Comparison of ENCODE assay signal across 16 cellular contexts in the genomic region with DNA sequence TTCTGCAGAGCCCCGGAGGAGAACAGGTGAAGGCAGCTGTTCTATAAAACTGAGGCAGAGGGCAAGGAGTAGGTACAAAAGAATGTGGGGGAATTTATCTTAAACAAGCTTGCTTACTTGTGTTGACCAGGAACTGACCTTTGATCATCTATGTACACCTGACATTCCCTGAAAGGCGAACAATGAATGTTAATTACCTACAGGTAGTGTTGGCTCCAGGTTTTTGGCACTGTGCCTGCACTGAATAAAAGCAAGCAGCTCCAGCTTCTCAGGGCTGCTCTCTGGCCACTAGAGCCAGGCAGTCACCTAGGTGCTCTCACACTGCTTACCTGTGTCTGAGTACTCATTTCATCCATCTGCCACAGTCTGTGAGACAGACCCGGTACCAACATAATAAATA.
DNase-seq lines count a peak whose midpoint lies in the region; ATAC-seq and TF ChIP-seq lines count a peak whose summit lies in the region.
"Had no signal": no experiment of that assay in that cellular context is flagged by ENCODE, and none has a peak within 500 bp of the region (broad histone marks: within the 10 kb centered on the region; RNA-seq: fewer than 3 reads in every experiment).

No MANE protein-coding gene starts in this region.

- peak overlapping the region; percentile 38 for H3K4me3 Mint-ChIP-seq in Calu3 (ENCODE audit: low read depth, unreplicated experiment)
- H3K4me3 Mint-ChIP-seq: naive B cell had no signal

- no peak overlapping the region for H3K4me3 ChIP-seq in HUES48 (ENCODE audit: low read depth, low read length)
- H3K4me3 ChIP-seq: right lobe of liver, tibial nerve had no signal

- H3K36me3 ChIP-seq in HUES48 (ENCODE audit: control insufficient read depth, insufficient read depth, low read length), result no peaks in the 10 kb centered on the region
- H3K36me3 ChIP-seq: right lobe of liver, tibial nerve had no signal

- H3K4me1 ChIP-seq in HUES48 (ENCODE audit: control insufficient read depth, insufficient read depth, low read length), result peaks cover 11% of the 10 kb centered on the region; the same call in 1 of the 2 replicates

- peak; percentile 81 for DNase-seq in Calu3
- peak; percentile 52 for DNase-seq in NCI-H748 treated with DMSO at 0.1 percent for 48 hours (lab: John Stamatoyannopoulos, UW)
- peak; percentile 85 to 89 for DNase-seq in left colon
- no peak for DNase-seq in stimulated activated naive CD8-positive, alpha-beta T cell treated with anti-CD3 and anti-CD28 coated beads, Interleukin-15, Interleukin-2, amounts not matched to agents 100 U/mL and 50 U/mL, for 24 hours
- DNase-seq: activated CD4-positive, alpha-beta T cell treated with anti-CD3 and anti-CD28 coated beads for 4 hours; activated gamma-delta T cell; amniotic stem cell; naive B cell; NCI-H2107; stimulated activated naive CD4-positive, alpha-beta T cell had no signal

- H3K27ac Mint-ChIP-seq in Calu3 (ENCODE audit: unreplicated experiment), result peak overlapping the region; percentile 67

- H3K27me3 Mint-ChIP-seq in Calu3 (ENCODE audit: unreplicated experiment), result no peaks in the 10 kb centered on the region
- H3K27me3 Mint-ChIP-seq: naive B cell had no signal

- H3K4me1 Mint-ChIP-seq in Calu3 (ENCODE audit: low read depth, unreplicated experiment), result peaks cover 45% of the 10 kb centered on the region
- H3K4me1 Mint-ChIP-seq: naive B cell had no signal

- TF ChIP-seq CTCF in Calu3 (IDR thresholded peaks at IDR 0.05; ENCODE audit: unreplicated experiment), result no peak

- H3K27ac ChIP-seq in HUES48 (ENCODE audit: low read depth, low read length), result peak overlapping the region; percentile 36
- H3K27ac ChIP-seq: right lobe of liver, tibial nerve had no signal

- H3K27me3 ChIP-seq in HUES48 (ENCODE audit: control insufficient read depth, insufficient read depth, low read length), result no peaks in the 10 kb centered on the region
- H3K27me3 ChIP-seq: right lobe of liver, tibial nerve had no signal

- BruUV-seq in Calu3 (replicated peaks; lab: Mats Ljungman, UMichigan), result no TSS peak

- H3K9me3 Mint-ChIP-seq in Calu3 (ENCODE audit: low read depth, unreplicated experiment), result peaks cover 3% of the 10 kb centered on the region

- no peak overlapping the region for H3K9ac ChIP-seq in HUES48 (ENCODE audit: low read depth, low read length)

- intact Hi-C loops in Calu3 (cut with micrococcal nuclease; ENCODE audit: unreplicated experiment) (loop anchor here (5.0 kb wide), 1 partner anchor 182 kb away; no protein-coding TSS in a partner anchor), left colon (cut with DNase I, micrococcal nuclease) (no loop called here)

- CTCF ChIA-PET in Calu3 (lab: Charles Lee), result interaction anchor here (0.9 to 1.0 kb wide), 2 partner anchors 11 to 160 kb away, joined by 3 read pairs; no protein-coding TSS in a partner anchor

- ATAC-seq in left colon (peak; percentile 97), GM18868 (IDR thresholded peaks at IDR 0.05; ENCODE audit: unreplicated experiment) (no peak), GM21360 (IDR thresholded peaks at IDR 0.05; ENCODE audit: unreplicated experiment) (no peak), HG03469 (IDR thresholded peaks at IDR 0.05; ENCODE audit: unreplicated experiment) (no peak)
- ATAC-seq in stimulated activated naive CD8-positive, alpha-beta T cell treated with anti-CD3 and anti-CD28 coated beads, Interleukin-15, Interleukin-2, amounts not matched to agents 100 U/mL and 50 U/mL, for 24 hours, result no peak

- no peaks in the 10 kb centered on the region for H3K9me3 ChIP-seq in HUES48 (ENCODE audit: control insufficient read depth, insufficient read depth, low read length)
- H3K9me3 ChIP-seq: right lobe of liver, tibial nerve had no signal

- peaks cover 15% of the 10 kb centered on the region for H3K36me3 Mint-ChIP-seq in Calu3 (ENCODE audit: insufficient read depth, unreplicated experiment)
- H3K36me3 Mint-ChIP-seq: naive B cell had no signal
